In the genomic region with DNA sequence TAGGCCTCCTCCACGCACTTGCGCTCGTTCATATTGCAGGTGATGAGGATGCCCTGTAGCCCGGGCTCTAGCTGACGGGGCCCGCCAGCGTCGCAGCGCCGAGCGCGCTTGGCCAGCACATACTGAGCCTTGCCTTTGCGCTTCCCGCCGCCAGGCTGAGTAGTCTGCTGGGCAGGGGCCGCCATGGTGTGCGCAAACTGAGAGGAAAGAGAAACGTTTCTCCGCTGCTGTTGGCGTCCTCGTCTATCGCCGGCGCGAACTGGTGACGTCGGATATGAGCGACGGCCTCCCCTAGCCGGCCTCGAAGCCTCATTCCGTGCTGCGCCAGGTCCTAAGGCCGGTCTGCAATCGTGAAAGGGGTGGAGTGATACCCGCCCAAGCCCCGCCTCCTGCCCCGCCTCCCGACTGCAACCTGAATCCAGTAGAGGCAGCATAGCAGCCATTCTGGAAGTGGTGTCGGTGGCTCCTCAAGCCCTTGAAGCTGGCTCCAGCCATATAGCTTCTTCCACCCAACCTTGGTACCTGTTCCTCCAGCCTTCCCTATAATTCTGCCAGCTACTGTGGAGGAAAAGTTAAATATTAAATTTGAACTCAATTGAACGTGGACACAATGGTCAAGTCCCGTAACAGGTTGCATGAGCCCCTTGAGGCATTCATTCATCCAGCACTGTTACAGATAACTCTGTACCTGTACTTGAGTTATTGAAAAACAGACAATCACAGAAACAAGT, we compare ENCODE assay signal across 8 cellular contexts. TPM values are rescaled to one million over a fixed set of nuclear protein-coding genes. Genes with fewer than 3 reads are reported as not detected.
DNase-seq lines count a peak whose midpoint lies in the region; ATAC-seq and TF ChIP-seq lines count a peak whose summit lies in the region.

THUMPD1 (minus strand) TSS at position 264 of the 731 bp plus-strand sequence; CDS start at position 185, 79 bp downstream.

- CTCF ChIA-PET in Calu3 (lab: Charles Lee): interaction anchor here (0.6 to 2.2 kb wide), 4 partner anchors 22 to 121 kb away, joined by 3 to 15 read pairs (median 4); partner anchors contain the start of gene ACSM3

- H3K27ac Mint-ChIP-seq in Calu3 (ENCODE audit: unreplicated experiment): peak within 1 kb of the TSS; percentile 66
- peak within 1 kb of the TSS; percentile 98 for H3K27ac Mint-ChIP-seq in endodermal cell

- H3K4me1 Mint-ChIP-seq in Calu3 (ENCODE audit: low read depth, unreplicated experiment) (no peaks in the 10 kb centered on the region), endodermal cell (peaks cover 7% of the 10 kb centered on the region)

- H3K36me3 Mint-ChIP-seq in Calu3 (ENCODE audit: insufficient read depth, unreplicated experiment) (peaks cover 40% of the 10 kb centered on the region), endodermal cell (ENCODE audit: low read depth) (peaks cover 15% of the 10 kb centered on the region)

- peak within 1 kb of the TSS; percentile 99 for H3K4me3 ChIP-seq in HUES48 (ENCODE audit: low read depth, low read length)
- H3K4me3 ChIP-seq in NT2/D1 (ENCODE audit: insufficient read length, low read depth): peak within 1 kb of the TSS; percentile 100
- peak within 1 kb of the TSS; percentile 87 for H3K4me3 ChIP-seq in endodermal cell (ENCODE audit: low read length)
- peak within 1 kb of the TSS; percentile 69 for H3K4me3 ChIP-seq in mesodermal cell (ENCODE audit: extremely low read depth, insufficient read depth, low read length, poor library complexity, severe bottlenecking)

- no peaks in the 10 kb centered on the region for H3K9me3 Mint-ChIP-seq in Calu3 (ENCODE audit: low read depth, unreplicated experiment)
- H3K9me3 Mint-ChIP-seq in endodermal cell: peaks cover 10% of the 10 kb centered on the region

- H3K27me3 Mint-ChIP-seq in Calu3 (ENCODE audit: unreplicated experiment): no peaks in the 10 kb centered on the region
- peaks cover 1% of the 10 kb centered on the region for H3K27me3 Mint-ChIP-seq in endodermal cell (ENCODE audit: insufficient read depth)

- no peaks in the 10 kb centered on the region for H3K9me3 ChIP-seq in HUES48 (ENCODE audit: control insufficient read depth, insufficient read depth, low read length)
- 0 out of 2 replicates have a peak, but pooled peaks cover 2% of the 10 kb centered on the region for H3K9me3 ChIP-seq in NT2/D1 (ENCODE audit: insufficient read depth, low read length)
- peaks cover 5% of the 10 kb centered on the region for H3K9me3 ChIP-seq in endodermal cell (ENCODE audit: control insufficient read depth, low read length)
- H3K9me3 ChIP-seq in mesodermal cell (ENCODE audit: control insufficient read depth, low read length): no peaks in the 10 kb centered on the region

- TF ChIP-seq CTCF in Calu3 (IDR thresholded peaks at IDR 0.05; ENCODE audit: unreplicated experiment): no peak
- TF ChIP-seq CTCF in endodermal cell (conservative IDR thresholded peaks at IDR 0.05): peak; percentile 30

- H3K27ac ChIP-seq in HUES48 (ENCODE audit: low read depth, low read length) (peak within 1 kb of the TSS; percentile 93), endodermal cell (ENCODE audit: low read depth, low read length) (no peak within 1 kb of the TSS), mesodermal cell (ENCODE audit: low read depth, low read length, severe bottlenecking) (peak within 1 kb of the TSS; percentile 89)

- ATAC-seq in GM21390 (IDR thresholded peaks at IDR 0.05; ENCODE audit: unreplicated experiment): peak; percentile 84

- 5 to 6% methylated on average over 32 to 42 of the region's 42 CpGs for WGBS in endodermal cell (ENCODE audit: insufficient coverage in 1 of 2, insufficient read length in 1 of 2), 2 experiments
- 5 to 6% methylated on average over 38 to 40 of the region's 42 CpGs for WGBS in mesodermal cell (ENCODE audit: insufficient coverage in 2 of 2), 2 experiments

- H3K4me3 Mint-ChIP-seq in Calu3 (ENCODE audit: low read depth, unreplicated experiment) (peak within 1 kb of the TSS; percentile 81), endodermal cell (peak within 1 kb of the TSS; percentile 95)

- peaks cover 22% of the 10 kb centered on the region for H3K36me3 ChIP-seq in HUES48 (ENCODE audit: control insufficient read depth, insufficient read depth, low read length)
- peaks cover 34% of the 10 kb centered on the region for H3K36me3 ChIP-seq in NT2/D1 (ENCODE audit: insufficient read depth, insufficient read length, low read length)
- H3K36me3 ChIP-seq in endodermal cell (ENCODE audit: control insufficient read depth, insufficient read depth, low read length): peaks cover 23% of the 10 kb centered on the region
- H3K36me3 ChIP-seq in mesodermal cell (ENCODE audit: control insufficient read depth, insufficient read depth, low read length): peaks cover 26% of the 10 kb centered on the region

- BruUV-seq in Calu3 (replicated peaks; lab: Mats Ljungman, UMichigan): TSS peak; percentile 70

- H3K9ac ChIP-seq in HUES48 (ENCODE audit: low read depth, low read length): peak within 1 kb of the TSS; percentile 93
- peak within 1 kb of the TSS; percentile 100 for H3K9ac ChIP-seq in NT2/D1 (ENCODE audit: insufficient read length, low read depth)
- H3K9ac ChIP-seq in endodermal cell (ENCODE audit: extremely low read depth, low read length, poor library complexity, severe bottlenecking): peak within 1 kb of the TSS; percentile 65

- peak; percentile 98 for DNase-seq in Calu3
- DNase-seq in NT2/D1 (ENCODE audit: low read depth, low spot score): peak; percentile 97
- peak; percentile 89 for DNase-seq in activated CD8-positive, alpha-beta memory T cell treated with anti-CD3 and anti-CD28 coated beads, Interleukin-2, amount 50 U/mL, for 1 hour (ENCODE audit: extremely low read depth)
- DNase-seq in endodermal cell: peak; percentile 99
- DNase-seq in stimulated activated CD8-positive, alpha-beta memory T cell treated with anti-CD3 and anti-CD28 coated beads, Interleukin-15, amount 100 ng/mL, for 24 hours (ENCODE audit: low read depth): peak; percentile 94

- intact Hi-C loops in Calu3 (cut with micrococcal nuclease; ENCODE audit: unreplicated experiment): no loop called here

- H3K4me1 ChIP-seq in HUES48 (ENCODE audit: control insufficient read depth, insufficient read depth, low read length) (no peaks in the 10 kb centered on the region; the same call in 1 of the 2 replicates), NT2/D1 (ENCODE audit: insufficient read depth, insufficient read length) (peaks cover 5% of the 10 kb centered on the region), endodermal cell (ENCODE audit: control insufficient read depth, insufficient read depth, low read length) (no peaks in the 10 kb centered on the region), mesodermal cell (ENCODE audit: control insufficient read depth, insufficient read depth, low read length, poor library complexity, severe bottlenecking) (no peaks in the 10 kb centered on the region)

- H3K27me3 ChIP-seq in HUES48 (ENCODE audit: control insufficient read depth, insufficient read depth, low read length): no peaks in the 10 kb centered on the region
- no peaks in the 10 kb centered on the region for H3K27me3 ChIP-seq in NT2/D1 (ENCODE audit: insufficient read depth, insufficient read length)
- no peaks in the 10 kb centered on the region for H3K27me3 ChIP-seq in endodermal cell (ENCODE audit: control insufficient read depth, insufficient read depth, low read length, poor library complexity, severe bottlenecking)

RNA-seq across cellular contexts. Expression of gene THUMPD1, which starts in this region (rescaled TPM):
- total RNA-seq in Calu3 (2022) (45.4 and 46.1 TPM in 2 replicates), endodermal cell (10 to 100 TPM; 42.3 to 55.8 TPM)
- 42.4 TPM for polyA plus RNA-seq in endodermal cell (2013, experiment 1 of 2)
- polyA plus RNA-seq in endodermal cell (2013, experiment 2 of 2): 39.2 TPM
- 28.7 TPM for polyA plus RNA-seq in mesodermal cell (2013, experiment 1 of 2)
- 29.8 TPM for polyA plus RNA-seq in mesodermal cell (2013, experiment 2 of 2)
